In genomic region chr13:66689628-66690027, GRCh38 we compare ENCODE assay signal across 12 cellular contexts.
DNase-seq lines count a peak whose midpoint lies in the region; FAIRE-seq and TF ChIP-seq lines count a peak whose summit lies in the region.
"Had no signal": no experiment of that assay in that cellular context is flagged by ENCODE, and none has a peak within 500 bp of the region (broad histone marks: within the 10 kb centered on the region; RNA-seq: fewer than 3 reads in every experiment).

No MANE protein-coding gene starts in this region.

- TF ChIP-seq POLR2A in GM12892 (IDR thresholded peaks at IDR 0.05; ENCODE audit: low read depth, low read length) (no peak), Peyer's patch (IDR thresholded peaks at IDR 0.05) (no peak)

- H3K27me3 ChIP-seq in Peyer's patch: no peaks in the 10 kb centered on the region

- no peak for DNase-seq in D721Med (ENCODE audit: insufficient read length, low spot score)
- DNase-seq in NCI-H2081 (lab: John Stamatoyannopoulos, UW): peak; percentile 27 to 54
- peak; percentile 9 for DNase-seq in cerebellar cortex (ENCODE audit: low spot score)
- peak; percentile 15 to 22 for DNase-seq in lung microvascular endothelial cell (ENCODE audit: low read depth in 2 of 2)
- DNase-seq in urothelium cell line (ENCODE audit: low spot score): no peak
- no peak for DNase-seq in GM12892 (ENCODE audit: insufficient read length)
- DNase-seq in Peyer's patch: no peak
- DNase-seq in T-helper 2 cell: no peak
- DNase-seq: activated CD4-positive, CD25-positive, alpha-beta regulatory T cell treated with anti-CD3 and anti-CD28 coated beads, Interleukin-2, amount 50 U/mL, for 72 hours; cerebellar nuclear complex; H7; stimulated activated CD8-positive, alpha-beta memory T cell treated with anti-CD3 and anti-CD28 coated beads, Interleukin-4, amount 100 ng/mL, for 48 hours had no signal

- H3K36me3 ChIP-seq in Peyer's patch: no peaks in the 10 kb centered on the region

- no peaks in the 10 kb centered on the region for H3K4me1 ChIP-seq in Peyer's patch

- no peak overlapping the region for H3K4me3 ChIP-seq in Peyer's patch

- TF ChIP-seq CTCF in D721Med (IDR thresholded peaks at IDR 0.05; ENCODE audit: insufficient read depth, missing control alignments): peak; percentile 75
- no peak for TF ChIP-seq CTCF in Peyer's patch (IDR thresholded peaks at IDR 0.05)

- FAIRE-seq in D721Med (lab: Jason Lieb, UNC) (peak; percentile 67), urothelium cell line (lab: Jason Lieb, UNC) (no peak), GM12892 (lab: Jason Lieb, UNC) (no peak)

- peaks cover 0 to 8% (median 0%) of the 10 kb centered on the region in 4 donors for H3K9me3 ChIP-seq in Peyer's patch

- H3K27ac ChIP-seq in Peyer's patch: no peak overlapping the region

Comparison
In these comparisons a context has a peak if more than half of its experiments do, and no peak if none do; other contexts are left out.
1. DNase-seq: peak in NCI-H2081 (2 of 2), cerebellar cortex (single experiment) and lung microvascular endothelial cell (2 of 2); none in D721Med (single experiment), urothelium cell line (single experiment), GM12892 (single experiment), Peyer's patch (0 of 3) and T-helper 2 cell (0 of 5).